In genomic region chr3:175307642-175308041, GRCh38 we compare ENCODE assay signal across 13 cellular contexts.
DNase-seq lines count a peak whose midpoint lies in the region; ATAC-seq and TF ChIP-seq lines count a peak whose summit lies in the region.
"Had no signal": no experiment of that assay in that cellular context is flagged by ENCODE, and none has a peak within 500 bp of the region (broad histone marks: within the 10 kb centered on the region; RNA-seq: fewer than 3 reads in every experiment).

No MANE protein-coding gene starts in this region.

- H3K4me2 ChIP-seq in smooth muscle cell = no peak overlapping the region

- H3K9ac ChIP-seq in smooth muscle cell (ENCODE audit: low read depth) = no peak overlapping the region

- ATAC-seq in heart right ventricle = no peak
- peak; percentile 72 for ATAC-seq in HG03139 (IDR thresholded peaks at IDR 0.05; ENCODE audit: unreplicated experiment)
- ATAC-seq in body of pancreas = peak; percentile 42
- ATAC-seq: activated naive CD4-positive, alpha-beta T cell treated with anti-CD3 and anti-CD28 coated beads, Interleukin-2, amount 50 U/mL, for 72 hours had no signal

- H3K27ac ChIP-seq in left ventricle myocardium inferior (replicated peaks) (no peak overlapping the region), heart right ventricle (no peak overlapping the region), body of pancreas (peak overlapping the region in 1 of 4 donors; percentile 50), smooth muscle cell (ENCODE audit: low read depth) (no peak overlapping the region)

- no peaks in the 10 kb centered on the region for H3F3A ChIP-seq in smooth muscle cell (ENCODE audit: low read depth)

- TF ChIP-seq POLR2A in body of pancreas (IDR thresholded peaks at IDR 0.05) = no peak

- DNase-seq in left ventricle myocardium inferior (no peak), heart right ventricle (no peak), body of pancreas (no peak), smooth muscle cell (lab: John Stamatoyannopoulos, UW; ENCODE audit: unreplicated experiment) (no peak), D341Med (ENCODE audit: low spot score) (no peak), cerebellar cortex (ENCODE audit: low spot score) (no peak)
- no peak for DNase-seq in activated CD8-positive, alpha-beta memory T cell treated with anti-CD3 and anti-CD28 coated beads, Interleukin-2, amount 50 U/mL, for 48 hours
- DNase-seq: cerebellar nuclear complex, immature natural killer cell, NCI-H2171, trophoblast cell had no signal

- H3K4me3 ChIP-seq in left ventricle myocardium inferior = peak overlapping the region; percentile 32
- peak overlapping the region in 5 of 10 donors; percentile 10 to 30 (median 15) for H3K4me3 ChIP-seq in heart right ventricle
- no peak overlapping the region for H3K4me3 ChIP-seq in body of pancreas
- peak overlapping the region; percentile 2 for H3K4me3 ChIP-seq in smooth muscle cell

- no peaks in the 10 kb centered on the region for H3K9me3 ChIP-seq in left ventricle myocardium inferior (replicated peaks)
- H3K9me3 ChIP-seq in heart right ventricle = peaks cover 0 to 3% (median 0%) of the 10 kb centered on the region in 11 donors
- H3K9me3 ChIP-seq in body of pancreas = no peaks in the 10 kb centered on the region
- no peaks in the 10 kb centered on the region for H3K9me3 ChIP-seq in smooth muscle cell (replicated peaks; ENCODE audit: low read depth)

- H3K27me3 ChIP-seq in left ventricle myocardium inferior (ENCODE audit: low read depth) (no peaks in the 10 kb centered on the region), heart right ventricle (no peaks in the 10 kb centered on the region), body of pancreas (no peaks in the 10 kb centered on the region), smooth muscle cell (ENCODE audit: low read depth) (no peaks in the 10 kb centered on the region)

- no peak overlapping the region for H2AFZ ChIP-seq in smooth muscle cell (ENCODE audit: low read depth)

- no peaks in the 10 kb centered on the region for H3K79me2 ChIP-seq in smooth muscle cell (ENCODE audit: low read depth)

- H3K36me3 ChIP-seq in left ventricle myocardium inferior = no peaks in the 10 kb centered on the region
- H3K36me3 ChIP-seq in heart right ventricle = no peaks in the 10 kb centered on the region
- H3K36me3 ChIP-seq in body of pancreas (replicated peaks in 1 of 2; ENCODE audit: insufficient read depth in 1 of 2, low read depth in 2 of 2) = no peaks in the 10 kb centered on the region
- no peaks in the 10 kb centered on the region for H3K36me3 ChIP-seq in smooth muscle cell (ENCODE audit: low read depth)

- intact Hi-C loops in left ventricle myocardium inferior (cut with micrococcal nuclease) (no loop called here), heart right ventricle (cut with DNase I) (no loop called here), body of pancreas (cut with DNase I) (no loop called here)

- H3K4me1 ChIP-seq in left ventricle myocardium inferior = peaks cover 4% of the 10 kb centered on the region
- H3K4me1 ChIP-seq in heart right ventricle = peaks cover 0 to 24% (median 0%) of the 10 kb centered on the region in 9 donors
- H3K4me1 ChIP-seq in body of pancreas = peaks cover 9% of the 10 kb centered on the region
- no peaks in the 10 kb centered on the region for H3K4me1 ChIP-seq in smooth muscle cell (ENCODE audit: low read depth)

- TF ChIP-seq CTCF in left ventricle myocardium inferior (IDR thresholded peaks at IDR 0.05; ENCODE audit: borderline replicate concordance) = no peak
- TF ChIP-seq CTCF in heart right ventricle (IDR thresholded peaks at IDR 0.05) = no peak
- TF ChIP-seq CTCF in body of pancreas (IDR thresholded peaks at IDR 0.05) = no peak
- TF ChIP-seq CTCF in smooth muscle cell (IDR thresholded peaks at IDR 0.05; ENCODE audit: borderline replicate concordance, insufficient read depth, poor library complexity, severe bottlenecking) = no peak

- no peaks in the 10 kb centered on the region for H4K20me1 ChIP-seq in smooth muscle cell (ENCODE audit: low read depth)

Comparison
In these comparisons a context has a peak if more than half of its experiments do, and no peak if none do; other contexts are left out.
1. H3K4me3 ChIP-seq: peak in left ventricle myocardium inferior (single experiment) and smooth muscle cell (single experiment); none in body of pancreas (0 of 2).
2. ATAC-seq: peak in HG03139 (single experiment) and body of pancreas (single experiment); none in heart right ventricle (0 of 8).